Comparison of ENCODE assay signal across 9 cellular contexts in the genomic region with DNA sequence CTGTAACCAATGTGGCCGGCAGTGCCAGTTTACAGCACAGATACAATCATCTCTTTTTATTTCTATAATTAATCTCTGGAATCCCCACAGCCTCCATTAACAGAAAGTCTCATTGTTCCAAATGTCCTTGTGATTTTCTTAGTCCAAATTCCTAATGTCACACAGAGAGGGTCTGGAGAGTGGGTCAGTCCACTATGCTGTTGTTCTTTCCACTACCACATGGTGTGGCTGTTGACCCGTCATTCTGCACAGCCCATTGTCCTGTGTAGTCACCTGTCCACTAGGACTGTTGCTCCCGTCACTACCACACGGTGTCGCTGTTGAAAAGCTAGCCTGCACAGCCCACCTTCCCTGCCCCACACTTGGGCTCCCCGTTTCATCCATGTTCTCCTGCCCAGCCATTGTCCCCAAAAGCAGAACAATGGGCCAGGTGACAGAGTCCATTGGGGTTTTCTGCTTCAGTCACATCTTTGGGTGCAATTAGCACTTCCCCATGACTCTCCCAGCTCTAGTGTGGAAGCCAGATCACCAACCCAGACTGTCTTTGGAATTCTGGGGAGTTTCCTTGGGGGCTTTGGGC. TPM values are rescaled to one million over a fixed set of nuclear protein-coding genes. Genes with fewer than 3 reads are reported as not detected.
DNase-seq lines count a peak whose midpoint lies in the region; ATAC-seq, FAIRE-seq and TF ChIP-seq lines count a peak whose summit lies in the region.
"Had no signal": no experiment of that assay in that cellular context is flagged by ENCODE, and none has a peak within 500 bp of the region (broad histone marks: within the 10 kb centered on the region; RNA-seq: fewer than 3 reads in every experiment).

No MANE protein-coding gene starts in this region.

- CTCF ChIA-PET in HEK293T (lab: Yijun Ruan, JAX) = interaction anchor here (0.6 to 2.6 kb wide), 5 partner anchors 12 to 919 kb away, joined by 3 to 9 read pairs (median 3); no protein-coding TSS in a partner anchor
- CTCF ChIA-PET in activated CD8-positive, alpha-beta T cell treated with anti-CD3 and anti-CD28 coated beads for 36 hours (lab: Charles Lee) = interaction anchor here (0.6 to 1.2 kb wide), 4 partner anchors 12 to 38 kb away, joined by 3 to 4 read pairs (median 3); no protein-coding TSS in a partner anchor

- H3K4me3 ChIP-seq in keratinocyte (ENCODE audit: control insufficient read depth in 2 of 3, extremely low read depth in 1 of 3, insufficient read depth in 2 of 3, low read depth in 1 of 3, low read length in 3 of 3) (no peak overlapping the region), aorta (ENCODE audit: low read length in 2 of 2) (no peak overlapping the region)

- H3K4me2 ChIP-seq in keratinocyte (ENCODE audit: control insufficient read depth, extremely low read depth, insufficient read depth, low read depth, low read length) = no peak overlapping the region

- H3K27me3 ChIP-seq in keratinocyte (ENCODE audit: control insufficient read depth, extremely low read depth, insufficient read depth, low read length) (peaks cover 16% of the 10 kb centered on the region), aorta (ENCODE audit: control insufficient read depth in 1 of 2, insufficient read depth in 2 of 2, low read length in 1 of 2) (no peaks in the 10 kb centered on the region)

- H3K27ac ChIP-seq in keratinocyte (ENCODE audit: control insufficient read depth, insufficient read depth, low read length) = no peak overlapping the region
- no peak overlapping the region for H3K27ac ChIP-seq in aorta (ENCODE audit: low read depth in 1 of 2, low read length in 2 of 2)

- no peak overlapping the region for H3K4me3 Mint-ChIP-seq in activated CD8-positive, alpha-beta T cell treated with anti-CD3 and anti-CD28 coated beads for 36 hours
- H3K4me3 Mint-ChIP-seq: memory B cell had no signal

- H3K9me3 ChIP-seq in keratinocyte (ENCODE audit: control insufficient read depth, low read depth, low read length) (peaks cover 2% of the 10 kb centered on the region), aorta (ENCODE audit: control insufficient read depth, low read length) (peaks cover 5% of the 10 kb centered on the region)

- H4K20me1 ChIP-seq in keratinocyte (ENCODE audit: control insufficient read depth, extremely low read depth, insufficient read depth, low read length) = no peaks in the 10 kb centered on the region

- no peaks in the 10 kb centered on the region for H3K9me1 ChIP-seq in keratinocyte (ENCODE audit: control insufficient read depth, extremely low read depth, insufficient read depth, low read length)

- TF ChIP-seq CTCF in activated CD8-positive, alpha-beta T cell treated with anti-CD3 and anti-CD28 coated beads for 36 hours (IDR thresholded peaks at IDR 0.05) = peak; percentile 60
- peak; percentile 59 to 80 (median 68) for TF ChIP-seq CTCF in keratinocyte (optimal IDR thresholded peaks at IDR 0.05 in 1 of 3, IDR thresholded peaks at IDR 0.05 in 1 of 3, conservative IDR thresholded peaks at IDR 0.05 in 1 of 3; ENCODE audit: extremely low read depth in 1 of 3, insufficient read depth in 2 of 3, low read length in 3 of 3)

- DNase-seq in CD1c-positive myeloid dendritic cell (ENCODE audit: extremely low spot score) (peak; percentile 60), HEK293T (ENCODE audit: extremely low spot score) (peak; percentile 67), keratinocyte (ENCODE audit: low read depth, low spot score) (no peak), aorta (no peak), SW 1271 (lab: John Stamatoyannopoulos, UW) (no peak), NCI-H1694 (lab: John Stamatoyannopoulos, UW) (no peak)
- peak; percentile 67 for DNase-seq in activated CD8-positive, alpha-beta T cell treated with anti-CD3 and anti-CD28 coated beads for 36 hours

- no peak overlapping the region for H3K9ac ChIP-seq in keratinocyte (ENCODE audit: control insufficient read depth, extremely low read depth, insufficient read depth, low read length)

- H3K36me3 Mint-ChIP-seq in activated CD8-positive, alpha-beta T cell treated with anti-CD3 and anti-CD28 coated beads for 36 hours (ENCODE audit: low read depth) = no peaks in the 10 kb centered on the region
- H3K36me3 Mint-ChIP-seq: memory B cell had no signal

- intact Hi-C loops in activated CD8-positive, alpha-beta T cell treated with anti-CD3 and anti-CD28 coated beads for 36 hours (cut with micrococcal nuclease) = no loop called here
- intact Hi-C loops in aorta (cut with DNase I) = no loop called here

- H3K4me1 Mint-ChIP-seq in activated CD8-positive, alpha-beta T cell treated with anti-CD3 and anti-CD28 coated beads for 36 hours (ENCODE audit: low read depth) = no peaks in the 10 kb centered on the region
- H3K4me1 Mint-ChIP-seq: memory B cell had no signal

- H3K36me3 ChIP-seq in keratinocyte (ENCODE audit: control insufficient read depth in 2 of 2, extremely low read depth in 1 of 2, insufficient read depth in 2 of 2, low read length in 2 of 2) (no peaks in the 10 kb centered on the region), aorta (ENCODE audit: control insufficient read depth in 1 of 2, insufficient read depth in 2 of 2, low read length in 1 of 2) (no peaks in the 10 kb centered on the region)

- peaks cover 23% of the 10 kb centered on the region for H3K27me3 Mint-ChIP-seq in activated CD8-positive, alpha-beta T cell treated with anti-CD3 and anti-CD28 coated beads for 36 hours

- peak; percentile 79 for ATAC-seq in activated CD8-positive, alpha-beta T cell treated with anti-CD3 and anti-CD28 coated beads for 36 hours
- ATAC-seq in aorta (ENCODE audit: low FRiP score) (no peak), GM18907 (IDR thresholded peaks at IDR 0.05; ENCODE audit: unreplicated experiment) (no peak)

- peaks cover 8% of the 10 kb centered on the region for H3K9me3 Mint-ChIP-seq in activated CD8-positive, alpha-beta T cell treated with anti-CD3 and anti-CD28 coated beads for 36 hours

- H2AFZ ChIP-seq in keratinocyte (ENCODE audit: control insufficient read depth, low read length) = no peak overlapping the region

- H3K4me1 ChIP-seq in keratinocyte (ENCODE audit: control insufficient read depth, extremely low read depth, insufficient read depth, low read length) (no peaks in the 10 kb centered on the region), aorta (ENCODE audit: control insufficient read depth in 1 of 2, insufficient read depth in 2 of 2, low read length in 2 of 2) (no peaks in the 10 kb centered on the region)

- dilution Hi-C loops in keratinocyte (cut with MboI; ENCODE audit: extremely low pct_ligation_motif_present, low sequenced_read_pairs) = no loop called here

- H3K79me2 ChIP-seq in keratinocyte (ENCODE audit: control insufficient read depth, insufficient read depth, low read length) = no peaks in the 10 kb centered on the region

- 41 to 48% methylated on average over 6 of the region's 6 CpGs for WGBS in aorta, 2 donors

- H3K27ac Mint-ChIP-seq in activated CD8-positive, alpha-beta T cell treated with anti-CD3 and anti-CD28 coated beads for 36 hours = no peak overlapping the region
- H3K27ac Mint-ChIP-seq: memory B cell had no signal

- POLR2A ChIA-PET in HEK293T (lab: Yijun Ruan, JAX) = no interaction called here
- POLR2A ChIA-PET in activated CD8-positive, alpha-beta T cell treated with anti-CD3 and anti-CD28 coated beads for 36 hours (lab: Charles Lee) = interaction anchor here (1.2 kb wide), 1 partner anchor 70 kb away, joined by 3 read pairs; no protein-coding TSS in a partner anchor

- no peak for FAIRE-seq in keratinocyte (lab: Jason Lieb, UNC)

TF ChIP-seq in HEK293T, 16 proteins besides CTCF, POLR2A, EP300 and RAD21 (continues in another document):
- TF ChIP-seq FOXK2 (IDR thresholded peaks at IDR 0.05) (no peak), HDGF (IDR thresholded peaks at IDR 0.05; ENCODE audit: borderline replicate concordance) (no peak), FOXA1 (IDR thresholded peaks at IDR 0.05) (no peak), CTBP1 (IDR thresholded peaks at IDR 0.05; ENCODE audit: borderline replicate concordance) (no peak), ZNF384 (IDR thresholded peaks at IDR 0.05) (no peak), LEF1 (IDR thresholded peaks at IDR 0.05; ENCODE audit: borderline replicate concordance) (no peak), L3MBTL2 (conservative IDR thresholded peaks at IDR 0.05) (no peak), ARNT (IDR thresholded peaks at IDR 0.05) (no peak), BHLHE40 (IDR thresholded peaks at IDR 0.05; ENCODE audit: borderline replicate concordance) (no peak), SP1 (IDR thresholded peaks at IDR 0.05) (no peak), TARDBP (IDR thresholded peaks at IDR 0.05) (no peak)
- TF ChIP-seq, protein P1, sequence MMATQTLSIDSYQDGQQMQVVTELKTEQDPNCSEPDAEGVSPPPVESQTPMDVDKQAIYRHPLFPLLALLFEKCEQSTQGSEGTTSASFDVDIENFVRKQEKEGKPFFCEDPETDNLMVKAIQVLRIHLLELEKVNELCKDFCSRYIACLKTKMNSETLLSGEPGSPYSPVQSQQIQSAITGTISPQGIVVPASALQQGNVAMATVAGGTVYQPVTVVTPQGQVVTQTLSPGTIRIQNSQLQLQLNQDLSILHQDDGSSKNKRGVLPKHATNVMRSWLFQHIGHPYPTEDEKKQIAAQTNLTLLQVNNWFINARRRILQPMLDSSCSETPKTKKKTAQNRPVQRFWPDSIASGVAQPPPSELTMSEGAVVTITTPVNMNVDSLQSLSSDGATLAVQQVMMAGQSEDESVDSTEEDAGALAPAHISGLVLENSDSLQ (IDR thresholded peaks at IDR 0.05) = no peak

RNA-seq across cellular contexts. Expression of a gene that starts 8.6 kb away (rescaled TPM):
- not detected for total RNA-seq in activated CD8-positive, alpha-beta T cell treated with anti-CD3 and anti-CD28 coated beads for 36 hours
- polyA plus RNA-seq in keratinocyte (not detected in 3 replicates), aorta (under 1 TPM; 0.20 to 0.25 TPM)
- polyA plus RNA-seq in keratinocyte (2011; ENCODE audit: low read depth) = not detected
- not detected in 2 replicates for polyA plus RNA-seq in keratinocyte (2011; cell fraction: cytosol; rRNA removed)
- polyA plus RNA-seq in keratinocyte (2011; cell fraction: nucleus; rRNA removed) = not detected in 2 replicates
- not detected in 2 replicates for polyA plus RNA-seq in keratinocyte (2012; ENCODE audit: low replicate concordance)
- polyA minus RNA-seq in keratinocyte = not detected in 3 replicates
- not detected for polyA minus RNA-seq in keratinocyte (2011; cell fraction: cytosol; rRNA and poly(A)+ RNA removed)
- not detected in 2 replicates for polyA minus RNA-seq in keratinocyte (2011; cell fraction: nucleus; rRNA and poly(A)+ RNA removed)
- total RNA-seq in aorta = 1 to 10 TPM; 2.7 to 7.8 TPM

RNA-seq across cellular contexts. Expression of a gene that starts 33.7 kb away (rescaled TPM):
- not detected for total RNA-seq in activated CD8-positive, alpha-beta T cell treated with anti-CD3 and anti-CD28 coated beads for 36 hours
- polyA plus RNA-seq in keratinocyte (not detected in 3 replicates), aorta (under 1 TPM in 1 of 2 donors, not detected in 1; 0.82 TPM)
- polyA plus RNA-seq in keratinocyte (2011; ENCODE audit: low read depth) = not detected
- not detected in 2 replicates for polyA plus RNA-seq in keratinocyte (2011; cell fraction: cytosol; rRNA removed)
- not detected in 2 replicates for polyA plus RNA-seq in keratinocyte (2011; cell fraction: nucleus; rRNA removed)
- not detected in 2 replicates for polyA plus RNA-seq in keratinocyte (2012; ENCODE audit: low replicate concordance)
- not detected in 3 replicates for polyA minus RNA-seq in keratinocyte
- polyA minus RNA-seq in keratinocyte (2011; cell fraction: cytosol; rRNA and poly(A)+ RNA removed) = not detected
- not detected in 2 replicates for polyA minus RNA-seq in keratinocyte (2011; cell fraction: nucleus; rRNA and poly(A)+ RNA removed)
- under 1 TPM; 0.19 to 0.51 TPM for total RNA-seq in aorta

Comparison
In these comparisons a context has a peak if more than half of its experiments do, and no peak if none do; other contexts are left out.
1. DNase-seq: peak in CD1c-positive myeloid dendritic cell (single experiment), HEK293T (single experiment) and activated CD8-positive, alpha-beta T cell treated with anti-CD3 and anti-CD28 coated beads for 36 hours (single experiment); none in keratinocyte (single experiment), aorta (0 of 2), SW 1271 (0 of 2) and NCI-H1694 (single experiment).